14 cellular contexts compared by ENCODE assay signal in the genomic region with DNA sequence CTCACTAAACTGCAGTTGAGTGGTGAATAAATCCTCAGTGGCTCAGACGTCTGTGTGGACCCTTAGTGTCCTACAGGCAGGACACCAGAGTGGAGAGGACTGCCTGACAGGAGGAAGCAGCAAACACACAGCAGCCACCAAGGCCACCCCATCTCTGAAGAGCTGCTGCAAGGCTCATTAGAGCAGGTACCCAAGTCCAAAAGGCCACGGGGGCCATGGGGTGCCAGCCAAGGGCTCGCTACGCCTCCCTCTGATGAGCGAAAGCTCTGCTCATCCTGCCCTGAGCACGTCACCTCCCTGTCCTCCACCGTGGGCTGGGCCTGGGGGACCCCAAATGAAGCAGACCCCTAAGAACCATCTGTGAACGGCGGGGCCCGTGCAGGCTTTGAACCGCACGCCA.
"Had no signal": no experiment of that assay in that cellular context is flagged by ENCODE, and none has a peak within 500 bp of the region (broad histone marks: within the 10 kb centered on the region; RNA-seq: fewer than 3 reads in every experiment).

No MANE protein-coding gene starts in this region.

- H3K4me1 ChIP-seq: foreskin keratinocyte, psoas muscle had no signal

- H3K27me3 ChIP-seq: foreskin keratinocyte, stomach had no signal

- H3K4me3 ChIP-seq: psoas muscle, stomach had no signal

- FAIRE-seq: bronchial epithelial cell, colon, endothelial cell of umbilical vein had no signal

- H3K27ac ChIP-seq: foreskin keratinocyte, neutrophil, psoas muscle, stomach had no signal

- ATAC-seq: activated naive CD4-positive, alpha-beta T cell treated with anti-CD3 and anti-CD28 coated beads, Interleukin-2, amount 50 U/mL, for 72 hours; foreskin keratinocyte; psoas muscle had no signal

- H3K9me3 ChIP-seq: neutrophil, psoas muscle, stomach had no signal

- DNase-seq: activated CD4-positive, alpha-beta T cell treated with anti-CD3 and anti-CD28 coated beads for 4 hours; activated T-cell treated with anti-CD3 and anti-CD28 coated beads for 4 hours; effector CD4-positive, alpha-beta T cell; foreskin keratinocyte; naive B cell; stimulated activated CD4-positive, alpha-beta T cell treated with anti-CD3 and anti-CD28 coated beads, Interleukin-4, amount 100 ng/mL, for 4 hours; stomach; T-helper 9 cell had no signal
